In genomic region chr4:54737421-54737820, GRCh38 we compare ENCODE assay signal across 21 cellular contexts.
"Had no signal": no experiment of that assay in that cellular context is flagged by ENCODE, and none has a peak within 500 bp of the region (broad histone marks: within the 10 kb centered on the region; RNA-seq: fewer than 3 reads in every experiment).

No MANE protein-coding gene starts in this region.

- H3K4me1 ChIP-seq: esophagus squamous epithelium, heart left ventricle, left lung, lower lobe of right lung had no signal

- DNase-seq: dermis blood vessel endothelial cell; dorsolateral prefrontal cortex; effector CD4-positive, alpha-beta T cell; effector memory CD4-positive, alpha-beta T cell; erythroblast; esophagus squamous epithelium; foreskin fibroblast; heart left ventricle; hippocampal formation; left cardiac atrium; left lung; left ventricle myocardium superior; lower lobe of right lung; mesenchymal stem cell; midbrain; naive thymus-derived CD4-positive, alpha-beta T cell; natural killer cell had no signal

- H3K9me3 ChIP-seq: esophagus squamous epithelium, gastroesophageal sphincter, heart left ventricle, left lung, lower lobe of right lung had no signal

- H3K4me3 ChIP-seq: coronary artery, dorsolateral prefrontal cortex, esophagus squamous epithelium, gastroesophageal sphincter, heart left ventricle, left lung, lower lobe of right lung had no signal

- H3K27me3 ChIP-seq: esophagus squamous epithelium, gastroesophageal sphincter, heart left ventricle, left lung had no signal

- H3K27ac ChIP-seq: coronary artery, dorsolateral prefrontal cortex, epithelial cell of prostate, esophagus squamous epithelium, gastroesophageal sphincter, heart left ventricle, left lung, lower lobe of right lung had no signal

- ATAC-seq: esophagus mucosa; gastroesophageal sphincter; heart left ventricle; left cardiac atrium; left ventricle myocardium superior; lower lobe of right lung; naive thymus-derived CD4-positive, alpha-beta T cell; natural killer cell had no signal

- H3K36me3 ChIP-seq: esophagus squamous epithelium, gastroesophageal sphincter, heart left ventricle, left lung, lower lobe of right lung had no signal
